Comparison of ENCODE assay signal across 13 cellular contexts in the genomic region with DNA sequence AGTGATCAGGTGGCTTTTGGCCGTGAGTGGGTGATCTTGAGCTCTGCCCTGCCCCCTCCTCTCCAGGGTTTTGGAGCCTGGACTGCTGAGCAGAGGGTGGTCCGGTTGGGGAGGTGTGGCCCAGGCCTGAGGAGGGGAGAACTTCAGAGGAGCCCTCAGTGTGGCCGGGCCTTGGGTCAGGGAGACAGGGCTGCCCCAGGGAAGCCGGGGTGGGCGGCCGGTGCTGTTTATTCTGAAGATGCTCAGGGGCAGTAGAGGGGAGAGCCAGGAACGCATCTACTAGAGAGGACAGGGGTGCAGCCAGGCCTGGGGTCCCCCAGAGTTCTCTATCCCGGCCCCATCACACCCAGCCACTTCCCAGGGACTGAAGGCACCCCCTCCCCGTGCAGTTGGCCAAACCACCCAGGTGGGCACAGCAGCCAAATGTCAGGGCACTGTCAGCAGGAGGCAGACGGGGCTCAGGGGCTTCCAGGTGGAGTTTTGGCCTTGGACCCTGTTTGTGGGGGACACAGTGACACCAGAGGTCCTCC. TPM values are rescaled to one million over a fixed set of nuclear protein-coding genes. Genes with fewer than 3 reads are reported as not detected.
A peak's percentile ranks its signal among the peaks of the same experiment; 100 is the strongest.
DNase-seq lines count a peak whose midpoint lies in the region; ATAC-seq lines count a peak whose summit lies in the region.
"Had no signal": no experiment of that assay in that cellular context is flagged by ENCODE, and none has a peak within 500 bp of the region (broad histone marks: within the 10 kb centered on the region; RNA-seq: fewer than 3 reads in every experiment).

No MANE protein-coding gene starts in this region.

- no peak overlapping the region for H4K8ac ChIP-seq in mesenchymal stem cell (ENCODE audit: low read length)

- H4K91ac ChIP-seq in mesenchymal stem cell (ENCODE audit: low read length) = no peak overlapping the region

- no peak overlapping the region for H2AFZ ChIP-seq in mesenchymal stem cell (ENCODE audit: low read depth, low read length)

- no peaks in the 10 kb centered on the region for H3K9me3 ChIP-seq in BLaER1
- no peaks in the 10 kb centered on the region for H3K9me3 ChIP-seq in HUES6 (ENCODE audit: control insufficient read depth, insufficient read depth, low read depth, low read length)
- H3K9me3 ChIP-seq in mesenchymal stem cell (ENCODE audit: control insufficient read depth, low read length) = no peaks in the 10 kb centered on the region

- H2BK12ac ChIP-seq in mesenchymal stem cell (ENCODE audit: low read length in 2 of 2) = no peak overlapping the region

- peak overlapping the region; percentile 44 for H2BK15ac ChIP-seq in mesenchymal stem cell (ENCODE audit: low read depth, poor library complexity, severe bottlenecking)

- no peak overlapping the region for H3K4ac ChIP-seq in mesenchymal stem cell (ENCODE audit: low read depth in 1 of 2, low read length in 2 of 2)

- no peak for DNase-seq in activated T-helper 2 cell treated with anti-CD3 and anti-CD28 coated beads, Interferon-gamma antibody, Interleukin-2, Interleukin-4, amounts not matched to agents 10 μg/mL and 5 μg/mL and 100 μg/mL, durations not matched to agents 14 hours and 24 hours and 36 hours (ENCODE audit: low spot score)
- DNase-seq in mesenchymal stem cell (no peak), dermis blood vessel endothelial cell (no peak), NCI-H446 treated with DMSO at 0.1 percent for 48 hours (lab: John Stamatoyannopoulos, UW) (no peak), SW480 (ENCODE audit: low spot score) (no peak)
- DNase-seq: NCI-H1105 treated with DMSO at 0.1 percent for 48 hours; SIG-M5; stimulated activated CD4-positive, alpha-beta T cell treated with anti-CD3 and anti-CD28 coated beads, Interleukin-2, amount 100 ng/mL, for 48 hours had no signal

- H3K27ac ChIP-seq in BLaER1 (no peak overlapping the region), HUES6 (ENCODE audit: low read depth, low read length) (no peak overlapping the region), mesenchymal stem cell (ENCODE audit: low read length, poor library complexity, severe bottlenecking) (no peak overlapping the region)

- no peaks in the 10 kb centered on the region for H3K9me3 Mint-ChIP-seq in activated T-helper 2 cell treated with anti-CD3 and anti-CD28 coated beads, Interferon-gamma antibody, Interleukin-2, Interleukin-4, amounts not matched to agents 10 μg/mL and 5 μg/mL and 100 μg/mL, durations not matched to agents 14 hours and 24 hours and 36 hours

- peaks cover 10% of the 10 kb centered on the region; the same call in 1 of the 2 replicates for H3K27me3 ChIP-seq in BLaER1
- peaks cover 63% of the 10 kb centered on the region for H3K27me3 ChIP-seq in HUES6 (ENCODE audit: control insufficient read depth, insufficient read depth, low read length)
- peaks cover 0 to 18% of the 10 kb centered on the region in 2 experiments for H3K27me3 ChIP-seq in mesenchymal stem cell (ENCODE audit: control insufficient read depth in 1 of 2, insufficient read depth in 1 of 2, low read length in 2 of 2)

- H3K18ac ChIP-seq in mesenchymal stem cell (ENCODE audit: low read depth in 1 of 2, low read length in 2 of 2) = no peak overlapping the region

- H3K4me3 Mint-ChIP-seq in activated T-helper 2 cell treated with anti-CD3 and anti-CD28 coated beads, Interferon-gamma antibody, Interleukin-2, Interleukin-4, amounts not matched to agents 10 μg/mL and 5 μg/mL and 100 μg/mL, durations not matched to agents 14 hours and 24 hours and 36 hours (ENCODE audit: low read depth) = peak overlapping the region; percentile 69

- H3K4me2 ChIP-seq in BLaER1 = peak overlapping the region; percentile 99
- H3K4me2 ChIP-seq in mesenchymal stem cell (ENCODE audit: low read length, poor library complexity, severe bottlenecking) = no peak overlapping the region

- H3K23ac ChIP-seq in mesenchymal stem cell (ENCODE audit: low read length in 2 of 2) = no peak overlapping the region

- H4K20me1 ChIP-seq in BLaER1 = 0 out of 2 replicates have a peak, but pooled peaks cover 6% of the 10 kb centered on the region

- H2BK120ac ChIP-seq in mesenchymal stem cell (ENCODE audit: low read depth, low read length) = no peak overlapping the region

- no peak overlapping the region for H3K14ac ChIP-seq in mesenchymal stem cell (ENCODE audit: low read length in 2 of 2)

- H2BK5ac ChIP-seq in mesenchymal stem cell (ENCODE audit: low read depth, low read length, poor library complexity, severe bottlenecking) = no peak overlapping the region

- no peak for ATAC-seq in HG03196 (IDR thresholded peaks at IDR 0.05; ENCODE audit: unreplicated experiment)
- ATAC-seq: esophagus mucosa had no signal

- H3K9ac ChIP-seq in BLaER1 (peak overlapping the region; percentile 81; the same call in 1 of the 2 replicates), HUES6 (ENCODE audit: low read length) (no peak overlapping the region), mesenchymal stem cell (ENCODE audit: low read length) (peak overlapping the region; percentile 69)

- H2AK5ac ChIP-seq in mesenchymal stem cell (ENCODE audit: low read length, severe bottlenecking) = no peak overlapping the region

- no peaks in the 10 kb centered on the region for H3K79me1 ChIP-seq in mesenchymal stem cell (replicated peaks; ENCODE audit: low read length, poor library complexity, severe bottlenecking)

- WGBS in mesenchymal stem cell = 42% methylated on average over 6 of the region's 10 CpGs

- peaks cover 4% of the 10 kb centered on the region for H3K4me1 Mint-ChIP-seq in activated T-helper 2 cell treated with anti-CD3 and anti-CD28 coated beads, Interferon-gamma antibody, Interleukin-2, Interleukin-4, amounts not matched to agents 10 μg/mL and 5 μg/mL and 100 μg/mL, durations not matched to agents 14 hours and 24 hours and 36 hours (ENCODE audit: low read depth)

- H3K27ac Mint-ChIP-seq in activated T-helper 2 cell treated with anti-CD3 and anti-CD28 coated beads, Interferon-gamma antibody, Interleukin-2, Interleukin-4, amounts not matched to agents 10 μg/mL and 5 μg/mL and 100 μg/mL, durations not matched to agents 14 hours and 24 hours and 36 hours = no peak overlapping the region

- H3K4me1 ChIP-seq in BLaER1 = peaks cover 46% of the 10 kb centered on the region
- peaks cover 9% of the 10 kb centered on the region for H3K4me1 ChIP-seq in HUES6 (ENCODE audit: control insufficient read depth, insufficient read depth, low read length)
- H3K4me1 ChIP-seq in mesenchymal stem cell (ENCODE audit: control insufficient read depth, insufficient read depth, low read depth, low read length) = peaks cover 59% of the 10 kb centered on the region

- peaks cover 19% of the 10 kb centered on the region for H3K27me3 Mint-ChIP-seq in activated T-helper 2 cell treated with anti-CD3 and anti-CD28 coated beads, Interferon-gamma antibody, Interleukin-2, Interleukin-4, amounts not matched to agents 10 μg/mL and 5 μg/mL and 100 μg/mL, durations not matched to agents 14 hours and 24 hours and 36 hours (ENCODE audit: low read depth)

- H3K36me3 Mint-ChIP-seq in activated T-helper 2 cell treated with anti-CD3 and anti-CD28 coated beads, Interferon-gamma antibody, Interleukin-2, Interleukin-4, amounts not matched to agents 10 μg/mL and 5 μg/mL and 100 μg/mL, durations not matched to agents 14 hours and 24 hours and 36 hours (ENCODE audit: low read depth) = no peaks in the 10 kb centered on the region

- H3K36me3 ChIP-seq in BLaER1 (no peaks in the 10 kb centered on the region), HUES6 (ENCODE audit: control insufficient read depth, insufficient read depth, low read length) (no peaks in the 10 kb centered on the region), mesenchymal stem cell (ENCODE audit: control insufficient read depth in 1 of 2, insufficient read depth in 2 of 2, low read depth in 1 of 2, low read length in 2 of 2) (no peaks in the 10 kb centered on the region)

- H3K4me3 ChIP-seq in BLaER1 (peak overlapping the region; percentile 73), HUES6 (ENCODE audit: low read depth, low read length) (peak overlapping the region; percentile 60), mesenchymal stem cell (ENCODE audit: insufficient read depth in 1 of 2, low read depth in 1 of 2, low read length in 2 of 2) (peak overlapping the region in 1 of 2 experiments; percentile 72)

- intact Hi-C loops in activated T-helper 2 cell treated with anti-CD3 and anti-CD28 coated beads, Interferon-gamma antibody, Interleukin-2, Interleukin-4, amounts not matched to agents 10 μg/mL and 5 μg/mL and 100 μg/mL, durations not matched to agents 14 hours and 24 hours and 36 hours (cut with micrococcal nuclease) = loop anchor here (5.0 kb wide), 1 partner anchor 103 kb away; no protein-coding TSS in a partner anchor

RNA-seq across cellular contexts. Expression of a gene that starts 1.0 kb away (rescaled TPM):
- 0.46 and 1.1 TPM in 2 replicates for total RNA-seq in activated T-helper 2 cell treated with anti-CD3 and anti-CD28 coated beads, Interferon-gamma antibody, Interleukin-2, Interleukin-4, amounts not matched to agents 10 μg/mL and 5 μg/mL and 100 μg/mL, durations not matched to agents 14 hours and 24 hours and 36 hours
- polyA plus RNA-seq in mesenchymal stem cell (2013, experiment 1 of 2) = 2.3 TPM
- 2.3 TPM for polyA plus RNA-seq in mesenchymal stem cell (2013, experiment 2 of 2)
- total RNA-seq in dermis blood vessel endothelial cell = 0.34 and 0.47 TPM in 2 replicates

RNA-seq across cellular contexts. Expression of a gene that starts 21.3 kb away (rescaled TPM):
- total RNA-seq in activated T-helper 2 cell treated with anti-CD3 and anti-CD28 coated beads, Interferon-gamma antibody, Interleukin-2, Interleukin-4, amounts not matched to agents 10 μg/mL and 5 μg/mL and 100 μg/mL, durations not matched to agents 14 hours and 24 hours and 36 hours = not detected in 2 replicates
- polyA plus RNA-seq in mesenchymal stem cell (2013, experiment 1 of 2) = 0.58 TPM
- polyA plus RNA-seq in mesenchymal stem cell (2013, experiment 2 of 2) = 0.52 TPM
- total RNA-seq in dermis blood vessel endothelial cell = not detected in 2 replicates
- total RNA-seq: mononuclear cell had no signal

RNA-seq across cellular contexts. Expression of a gene that starts 43.8 kb away (rescaled TPM):
- total RNA-seq in activated T-helper 2 cell treated with anti-CD3 and anti-CD28 coated beads, Interferon-gamma antibody, Interleukin-2, Interleukin-4, amounts not matched to agents 10 μg/mL and 5 μg/mL and 100 μg/mL, durations not matched to agents 14 hours and 24 hours and 36 hours = 67.1 and 71.3 TPM in 2 replicates
- polyA plus RNA-seq in mesenchymal stem cell (2013, experiment 1 of 2) = 19.8 TPM
- polyA plus RNA-seq in mesenchymal stem cell (2013, experiment 2 of 2) = 20.1 TPM
- 17.7 and 18.7 TPM in 2 replicates for total RNA-seq in dermis blood vessel endothelial cell

RNA-seq across cellular contexts. Expression of a gene that starts 59.6 kb away (rescaled TPM):
- 0.07 and 0.14 TPM in 2 replicates for total RNA-seq in activated T-helper 2 cell treated with anti-CD3 and anti-CD28 coated beads, Interferon-gamma antibody, Interleukin-2, Interleukin-4, amounts not matched to agents 10 μg/mL and 5 μg/mL and 100 μg/mL, durations not matched to agents 14 hours and 24 hours and 36 hours
- polyA plus RNA-seq in mesenchymal stem cell (2013, experiment 1 of 2) = 0.19 TPM
- 0.32 TPM for polyA plus RNA-seq in mesenchymal stem cell (2013, experiment 2 of 2)
- total RNA-seq in dermis blood vessel endothelial cell = not detected in 2 replicates
